11 cellular contexts compared by ENCODE assay signal in the genomic region with DNA sequence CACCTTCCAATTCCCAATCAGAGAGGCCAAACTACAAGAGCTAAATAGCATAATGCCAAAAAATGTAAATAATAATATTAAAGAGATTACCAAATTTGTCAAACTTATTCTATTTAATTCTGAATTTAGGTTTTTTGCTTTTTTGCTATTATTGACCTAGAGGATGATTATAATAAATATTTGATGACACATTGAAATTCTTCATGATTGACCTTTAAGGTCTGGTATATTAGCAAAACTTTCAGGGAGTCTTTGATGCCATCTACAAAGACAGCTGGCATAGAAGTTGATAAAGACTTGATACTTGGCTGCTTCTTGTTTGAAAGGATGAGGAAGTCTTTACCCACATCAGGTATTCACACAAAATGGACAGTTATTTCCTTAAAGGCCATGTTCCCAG.
"Had no signal": no experiment of that assay in that cellular context is flagged by ENCODE, and none has a peak within 500 bp of the region (broad histone marks: within the 10 kb centered on the region; RNA-seq: fewer than 3 reads in every experiment).

No MANE protein-coding gene starts in this region.

- H3K4me3 ChIP-seq: GM23248, GM23338, HAP-1 had no signal

- H3K4me3 Mint-ChIP-seq: GM23338, H9, HFFc6 had no signal

- H3K9me3 ChIP-seq: HAP-1 had no signal

- H3K4me2 ChIP-seq: GM23338 had no signal

- H3K9ac ChIP-seq: GM23248 had no signal

- H3K27ac ChIP-seq: GM23248 had no signal

- DNase-seq: GM23248, GOT3, H7, H9, HCEC 1CT, HFFc6 had no signal

- H3K27ac Mint-ChIP-seq: GM23338, H9, HFFc6 had no signal

- H2AFZ ChIP-seq: GM23248, GM23338 had no signal

- H3K9me3 Mint-ChIP-seq: GM23338, H9 had no signal

- H3K36me3 ChIP-seq: HAP-1 had no signal

- H3K4me1 ChIP-seq: HAP-1 had no signal

- ATAC-seq: GM23338, HCT116 had no signal

- FAIRE-seq: H1, H54 had no signal
